9 cellular contexts compared by ENCODE assay signal in genomic region chr4:150385606-150386005, GRCh38.
DNase-seq lines count a peak whose midpoint lies in the region; ATAC-seq, FAIRE-seq and TF ChIP-seq lines count a peak whose summit lies in the region.
"Had no signal": no experiment of that assay in that cellular context is flagged by ENCODE, and none has a peak within 500 bp of the region (broad histone marks: within the 10 kb centered on the region; RNA-seq: fewer than 3 reads in every experiment).

No MANE protein-coding gene starts in this region.

- TF ChIP-seq POLR2A in H54 (IDR thresholded peaks at IDR 0.05; ENCODE audit: low read depth, low read length): no peak

- FAIRE-seq in H54 (lab: Jason Lieb, UNC): peak; percentile 72

- peak; percentile 5 for DNase-seq in H54 (ENCODE audit: insufficient read length, low spot score)
- DNase-seq in NCI-H524 treated with DMSO at 0.1 percent for 48 hours (lab: John Stamatoyannopoulos, UW): peak; percentile 45
- DNase-seq in fibroblast of gingiva (ENCODE audit: low read depth): peak; percentile 97
- peak; percentile 59 for DNase-seq in retina
- no peak for DNase-seq in NK-92 (lab: John Stamatoyannopoulos, UW; ENCODE audit: unreplicated experiment)
- no peak for DNase-seq in SIG-M5 (lab: John Stamatoyannopoulos, UW)
- DNase-seq: head of caudate nucleus had no signal

- ATAC-seq in GM18502 (IDR thresholded peaks at IDR 0.05; ENCODE audit: poor library complexity, unreplicated experiment) (no peak), HG03097 (IDR thresholded peaks at IDR 0.05; ENCODE audit: low FRiP score, unreplicated experiment) (no peak)

Comparison
In these comparisons a context has a peak if more than half of its experiments do, and no peak if none do; other contexts are left out.
1. DNase-seq: peak in H54 (single experiment), NCI-H524 treated with DMSO at 0.1 percent for 48 hours (single experiment), fibroblast of gingiva (single experiment) and retina (single experiment); none in NK-92 (single experiment) and SIG-M5 (single experiment).